13 cellular contexts compared by ENCODE assay signal in genomic region chr2:43040084-43040854, GRCh38.
DNase-seq lines count a peak whose midpoint lies in the region; ATAC-seq and TF ChIP-seq lines count a peak whose summit lies in the region.
"Had no signal": no experiment of that assay in that cellular context is flagged by ENCODE, and none has a peak within 500 bp of the region (broad histone marks: within the 10 kb centered on the region; RNA-seq: fewer than 3 reads in every experiment).

No MANE protein-coding gene starts in this region.

- no peak overlapping the region for H3K27ac ChIP-seq in CD8-positive, alpha-beta memory T cell (ENCODE audit: low read depth, low read length)
- H3K27ac ChIP-seq: gastroesophageal sphincter, parathyroid adenoma had no signal

- no peaks in the 10 kb centered on the region for H3K9me3 ChIP-seq in Caco-2
- H3K9me3 ChIP-seq in adipocyte (ENCODE audit: control insufficient read depth, low read length): no peaks in the 10 kb centered on the region
- H3K9me3 ChIP-seq in CD8-positive, alpha-beta memory T cell (ENCODE audit: low read length): no peaks in the 10 kb centered on the region
- H3K9me3 ChIP-seq: gastroesophageal sphincter had no signal

- H3K27me3 Mint-ChIP-seq in Caco-2 (ENCODE audit: insufficient read depth, unreplicated experiment) (no peaks in the 10 kb centered on the region), nephron progenitor cell (ENCODE audit: low read depth, poor library complexity) (peaks cover 7% of the 10 kb centered on the region), immature natural killer cell (ENCODE audit: low read depth in 3 of 3) (no peaks in the 10 kb centered on the region)
- H3K27me3 Mint-ChIP-seq in CD8-positive, alpha-beta memory T cell: no peaks in the 10 kb centered on the region

- H3K4me1 ChIP-seq in Caco-2: peaks cover 84% of the 10 kb centered on the region
- peaks cover 26% of the 10 kb centered on the region for H3K4me1 ChIP-seq in adipocyte (ENCODE audit: control insufficient read depth, insufficient read depth, low read length)
- no peaks in the 10 kb centered on the region for H3K4me1 ChIP-seq in CD8-positive, alpha-beta memory T cell (ENCODE audit: insufficient read depth, low read length)
- H3K4me1 ChIP-seq: parathyroid adenoma had no signal

- no peak overlapping the region for H3K4me3 ChIP-seq in Caco-2 (ENCODE audit: low read depth, low read length)
- no peak overlapping the region for H3K4me3 ChIP-seq in adipocyte (ENCODE audit: low read length)
- H3K4me3 ChIP-seq in CD8-positive, alpha-beta memory T cell (ENCODE audit: low read length): no peak overlapping the region
- H3K4me3 ChIP-seq: gastroesophageal sphincter had no signal

- peak; percentile 82 to 92 for DNase-seq in Caco-2
- DNase-seq in adipocyte (ENCODE audit: low read depth): peak; percentile 30
- no peak for DNase-seq in nephron progenitor cell
- no peak for DNase-seq in immature natural killer cell
- DNase-seq in CD8-positive, alpha-beta memory T cell: no peak
- no peak for DNase-seq in Kasumi-1 (lab: John Stamatoyannopoulos, UW)
- DNase-seq in DMS 273 treated with DMSO at 0.1 percent for 48 hours (lab: John Stamatoyannopoulos, UW): no peak
- DNase-seq: left ventricle myocardium superior, NCI-H1436 had no signal

- peak; percentile 47 for ATAC-seq in GM21529 (IDR thresholded peaks at IDR 0.05; ENCODE audit: unreplicated experiment)
- ATAC-seq: gastroesophageal sphincter, left ventricle myocardium superior had no signal

- CTCF ChIA-PET in Caco-2 (lab: Charles Lee): no interaction called here
- CTCF ChIA-PET in CD8-positive, alpha-beta memory T cell (lab: Charles Lee): no interaction called here

- POLR2A ChIA-PET in Caco-2 (lab: Charles Lee): interaction anchor here (0.6 to 2.0 kb wide), 3 partner anchors 12 to 556 kb away, joined by 3 to 6 read pairs (median 4); partner anchors contain the start of gene THADA
- POLR2A ChIA-PET in CD8-positive, alpha-beta memory T cell (lab: Charles Lee): no interaction called here

- H3K9me3 Mint-ChIP-seq in Caco-2 (ENCODE audit: unreplicated experiment): no peaks in the 10 kb centered on the region
- no peaks in the 10 kb centered on the region for H3K9me3 Mint-ChIP-seq in nephron progenitor cell
- H3K9me3 Mint-ChIP-seq in immature natural killer cell: no peaks in the 10 kb centered on the region
- H3K9me3 Mint-ChIP-seq in CD8-positive, alpha-beta memory T cell: no peaks in the 10 kb centered on the region

- H3K9ac ChIP-seq in adipocyte (ENCODE audit: low read length): no peak overlapping the region
- H3K9ac ChIP-seq: parathyroid adenoma had no signal

- H3K4me3 Mint-ChIP-seq in Caco-2 (ENCODE audit: unreplicated experiment): peak overlapping the region; percentile 48
- peak overlapping the region; percentile 25 for H3K4me3 Mint-ChIP-seq in nephron progenitor cell
- H3K4me3 Mint-ChIP-seq in immature natural killer cell: no peak overlapping the region
- H3K4me3 Mint-ChIP-seq in CD8-positive, alpha-beta memory T cell: no peak overlapping the region
- H3K4me3 Mint-ChIP-seq: B cell had no signal

- BruUV-seq in Caco-2 (replicated peaks; lab: Mats Ljungman, UMichigan): no TSS peak

- TF ChIP-seq CTCF in Caco-2 (IDR thresholded peaks at IDR 0.05; ENCODE audit: insufficient read depth in 1 of 2, low read depth in 1 of 2, low read length in 1 of 2, severe bottlenecking in 1 of 2, unreplicated experiment in 1 of 2): no peak
- TF ChIP-seq CTCF in nephron progenitor cell (IDR thresholded peaks at IDR 0.05): no peak

- H3K27me3 ChIP-seq in Caco-2 (replicated peaks; ENCODE audit: control insufficient read depth, insufficient read depth, low read length): no peaks in the 10 kb centered on the region
- H3K27me3 ChIP-seq in adipocyte (replicated peaks; ENCODE audit: control insufficient read depth, insufficient read depth, low read length): no peaks in the 10 kb centered on the region
- H3K27me3 ChIP-seq in CD8-positive, alpha-beta memory T cell (ENCODE audit: insufficient read depth, low read length, poor library complexity, severe bottlenecking): no peaks in the 10 kb centered on the region
- H3K27me3 ChIP-seq: gastroesophageal sphincter had no signal

- peak overlapping the region; percentile 99 for H3K27ac Mint-ChIP-seq in Caco-2 (ENCODE audit: unreplicated experiment)
- H3K27ac Mint-ChIP-seq in nephron progenitor cell: peak overlapping the region; percentile 81
- H3K27ac Mint-ChIP-seq in immature natural killer cell: peak overlapping the region in 1 of 6 donors; percentile 19
- H3K27ac Mint-ChIP-seq in CD8-positive, alpha-beta memory T cell: peak overlapping the region in 2 of 8 donors; percentile 24 to 55
- H3K27ac Mint-ChIP-seq: B cell had no signal

- H3K4me1 Mint-ChIP-seq in Caco-2 (ENCODE audit: low read depth, unreplicated experiment) (peaks cover 44% of the 10 kb centered on the region), nephron progenitor cell (peaks cover 81% of the 10 kb centered on the region), immature natural killer cell (peaks cover 0 to 1% of the 10 kb centered on the region in 2 donors)
- no peaks in the 10 kb centered on the region for H3K4me1 Mint-ChIP-seq in CD8-positive, alpha-beta memory T cell
- H3K4me1 Mint-ChIP-seq: B cell had no signal

- H3K36me3 ChIP-seq in Caco-2 (ENCODE audit: control insufficient read depth, insufficient read depth, low read length): no peaks in the 10 kb centered on the region
- H3K36me3 ChIP-seq in adipocyte (ENCODE audit: control insufficient read depth, insufficient read depth, low read length, severe bottlenecking): no peaks in the 10 kb centered on the region
- H3K36me3 ChIP-seq in CD8-positive, alpha-beta memory T cell (ENCODE audit: insufficient read depth, low read length): no peaks in the 10 kb centered on the region
- H3K36me3 ChIP-seq: gastroesophageal sphincter had no signal

- intact Hi-C loops in Caco-2 (cut with micrococcal nuclease; ENCODE audit: unreplicated experiment): loop anchor here (1.0 to 5.0 kb wide), 7 partner anchors 15 to 179 kb away; no protein-coding TSS in a partner anchor

- H3K36me3 Mint-ChIP-seq in Caco-2 (ENCODE audit: insufficient read depth, unreplicated experiment) (peaks cover 13% of the 10 kb centered on the region), nephron progenitor cell (ENCODE audit: low read depth) (no peaks in the 10 kb centered on the region), immature natural killer cell (no peaks in the 10 kb centered on the region)
- H3K36me3 Mint-ChIP-seq in CD8-positive, alpha-beta memory T cell: no peaks in the 10 kb centered on the region

Comparison
In these comparisons a context has a peak if more than half of its experiments do, and no peak if none do; other contexts are left out.
1. DNase-seq: peak in Caco-2 (2 of 2) and adipocyte (single experiment); none in nephron progenitor cell (single experiment), immature natural killer cell (0 of 3), CD8-positive, alpha-beta memory T cell (0 of 5), Kasumi-1 (0 of 2) and DMS 273 treated with DMSO at 0.1 percent for 48 hours (single experiment).
2. H3K4me3 Mint-ChIP-seq: peak in Caco-2 (single experiment) and nephron progenitor cell (single experiment); none in immature natural killer cell (0 of 5) and CD8-positive, alpha-beta memory T cell (0 of 7).